ENCODE assay signal across 8 cellular contexts in the genomic region with DNA sequence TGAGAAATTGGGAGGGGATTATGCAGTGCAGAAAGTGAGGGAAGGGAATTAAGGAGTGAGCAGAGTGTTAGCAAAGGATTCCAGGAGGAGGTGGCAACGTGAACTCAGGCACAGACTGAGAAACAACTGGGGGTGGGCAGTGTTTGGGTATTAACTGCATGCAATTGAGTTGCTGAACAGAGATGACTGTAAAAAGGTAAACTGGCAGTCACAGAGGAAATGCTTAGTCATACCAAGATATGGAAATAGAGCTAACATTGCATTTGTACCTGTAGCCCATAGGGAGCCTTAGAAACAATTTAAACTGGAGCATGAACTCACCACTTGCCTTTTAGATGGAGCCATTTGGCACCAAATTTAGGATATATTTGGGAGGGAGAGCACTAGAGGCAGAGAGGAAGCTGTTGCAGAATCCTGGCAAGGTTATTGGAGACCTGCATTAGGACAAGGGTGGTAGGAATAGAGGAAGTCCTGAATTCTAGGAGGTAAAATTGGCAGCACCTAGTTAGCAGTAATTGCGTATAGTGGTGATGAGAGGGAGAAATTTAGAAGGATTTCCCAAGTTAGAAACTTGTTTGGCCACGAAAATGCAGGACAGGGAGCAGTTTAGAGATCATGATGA.
DNase-seq lines count a peak whose midpoint lies in the region; ATAC-seq and TF ChIP-seq lines count a peak whose summit lies in the region.

No MANE protein-coding gene starts in this region.

- H3K4me2 ChIP-seq in osteoblast (ENCODE audit: insufficient read depth, low read length) = no peak overlapping the region

- ATAC-seq in HG02678 (IDR thresholded peaks at IDR 0.05; ENCODE audit: unreplicated experiment) = peak; percentile 99
- peak; percentile 63 to 84 for ATAC-seq in natural killer cell treated with Interleukin-12 subunit alpha and Interleukin-12 subunit beta and Interleukin-15 and Interleukin-18, amount 100 ng/mL, for 72 hours

- no peaks in the 10 kb centered on the region for H3K27me3 ChIP-seq in Peyer's patch
- H3K27me3 ChIP-seq in osteoblast (ENCODE audit: insufficient read depth, low read length) = no peaks in the 10 kb centered on the region

- H3K9me3 ChIP-seq in Peyer's patch = no peaks in the 10 kb centered on the region
- H3K9me3 ChIP-seq in osteoblast (ENCODE audit: low read depth, low read length) = no peaks in the 10 kb centered on the region

- DNase-seq in activated CD4-positive, alpha-beta T cell treated with anti-CD3 and anti-CD28 coated beads, Interleukin-2, amount 10 ng/mL, durations not matched to agents 7 days and 5 days = peak; percentile 37
- no peak for DNase-seq in activated CD4-positive, alpha-beta T cell treated with anti-CD3 and anti-CD28 coated beads, Interleukin-2, amount 50 U/mL, for 1 hour
- DNase-seq in NB4 (ENCODE audit: low read depth) (peak; percentile 57), NCI-H2196 treated with DMSO at 0.1 percent for 48 hours (lab: John Stamatoyannopoulos, UW; ENCODE audit: unreplicated experiment) (no peak), Peyer's patch (no peak), osteoblast (ENCODE audit: insufficient read length, low spot score, missing footprints) (no peak)
- DNase-seq in natural killer cell treated with Interleukin-12 subunit alpha and Interleukin-12 subunit beta and Interleukin-15 and Interleukin-18, amount 100 ng/mL, for 72 hours (ENCODE audit: low spot score) = no peak

- no peaks in the 10 kb centered on the region for H3K79me2 ChIP-seq in osteoblast (ENCODE audit: insufficient read depth, low read length)

- H3K27me3 Mint-ChIP-seq in activated CD4-positive, alpha-beta T cell treated with anti-CD3 and anti-CD28 coated beads, Interleukin-2, amount 10 ng/mL, durations not matched to agents 7 days and 5 days = no peaks in the 10 kb centered on the region
- H3K27me3 Mint-ChIP-seq in natural killer cell treated with Interleukin-12 subunit alpha and Interleukin-12 subunit beta and Interleukin-15 and Interleukin-18, amount 100 ng/mL, for 72 hours = no peaks in the 10 kb centered on the region

- H3K36me3 Mint-ChIP-seq in activated CD4-positive, alpha-beta T cell treated with anti-CD3 and anti-CD28 coated beads, Interleukin-2, amount 10 ng/mL, durations not matched to agents 7 days and 5 days (ENCODE audit: low read depth) = no peaks in the 10 kb centered on the region
- H3K36me3 Mint-ChIP-seq in natural killer cell treated with Interleukin-12 subunit alpha and Interleukin-12 subunit beta and Interleukin-15 and Interleukin-18, amount 100 ng/mL, for 72 hours = no peaks in the 10 kb centered on the region

- no peaks in the 10 kb centered on the region for H3K9me3 Mint-ChIP-seq in activated CD4-positive, alpha-beta T cell treated with anti-CD3 and anti-CD28 coated beads, Interleukin-2, amount 10 ng/mL, durations not matched to agents 7 days and 5 days
- H3K9me3 Mint-ChIP-seq in natural killer cell treated with Interleukin-12 subunit alpha and Interleukin-12 subunit beta and Interleukin-15 and Interleukin-18, amount 100 ng/mL, for 72 hours = no peaks in the 10 kb centered on the region

- POLR2A ChIA-PET in activated CD4-positive, alpha-beta T cell treated with anti-CD3 and anti-CD28 coated beads, Interleukin-2, amount 10 ng/mL, durations not matched to agents 7 days and 5 days (lab: Charles Lee) = interaction anchor here (0.6 kb wide), 1 partner anchor 21 kb away, joined by 3 read pairs; no protein-coding TSS in a partner anchor

- H3K27ac Mint-ChIP-seq in activated CD4-positive, alpha-beta T cell treated with anti-CD3 and anti-CD28 coated beads, Interleukin-2, amount 10 ng/mL, durations not matched to agents 7 days and 5 days = no peak overlapping the region
- no peak overlapping the region for H3K27ac Mint-ChIP-seq in natural killer cell treated with Interleukin-12 subunit alpha and Interleukin-12 subunit beta and Interleukin-15 and Interleukin-18, amount 100 ng/mL, for 72 hours

- no peaks in the 10 kb centered on the region for H4K20me1 ChIP-seq in osteoblast (ENCODE audit: insufficient read depth, low read length)

- H3K4me3 Mint-ChIP-seq in activated CD4-positive, alpha-beta T cell treated with anti-CD3 and anti-CD28 coated beads, Interleukin-2, amount 10 ng/mL, durations not matched to agents 7 days and 5 days = no peak overlapping the region
- no peak overlapping the region for H3K4me3 Mint-ChIP-seq in natural killer cell treated with Interleukin-12 subunit alpha and Interleukin-12 subunit beta and Interleukin-15 and Interleukin-18, amount 100 ng/mL, for 72 hours

- peaks cover 27% of the 10 kb centered on the region for H3K4me1 Mint-ChIP-seq in activated CD4-positive, alpha-beta T cell treated with anti-CD3 and anti-CD28 coated beads, Interleukin-2, amount 10 ng/mL, durations not matched to agents 7 days and 5 days
- peaks cover 22 to 26% of the 10 kb centered on the region in 2 donors for H3K4me1 Mint-ChIP-seq in natural killer cell treated with Interleukin-12 subunit alpha and Interleukin-12 subunit beta and Interleukin-15 and Interleukin-18, amount 100 ng/mL, for 72 hours (ENCODE audit: low read depth in 2 of 2)

- no peak for TF ChIP-seq POLR2A in NB4 (IDR thresholded peaks at IDR 0.05; ENCODE audit: extremely low read depth, insufficient read length)
- TF ChIP-seq POLR2A in Peyer's patch (IDR thresholded peaks at IDR 0.05) = no peak

- H2AFZ ChIP-seq in osteoblast (ENCODE audit: low read length) = no peak overlapping the region

- H3K4me3 ChIP-seq in NB4 (ENCODE audit: low read depth, low read length) (no peak overlapping the region), Peyer's patch (no peak overlapping the region), osteoblast (ENCODE audit: insufficient read depth, low read length) (no peak overlapping the region)

- CTCF ChIA-PET in activated CD4-positive, alpha-beta T cell treated with anti-CD3 and anti-CD28 coated beads, Interleukin-2, amount 10 ng/mL, durations not matched to agents 7 days and 5 days (lab: Charles Lee) = interaction anchor here (0.6 to 1.6 kb wide), 5 partner anchors 13 to 384 kb away, joined by 3 to 6 read pairs (median 4); partner anchors contain the start of genes BRCA2 and ZAR1L

- H3K4me1 ChIP-seq in Peyer's patch = peaks cover 0 to 17% (median 2%) of the 10 kb centered on the region in 4 donors
- H3K4me1 ChIP-seq in osteoblast (ENCODE audit: insufficient read depth, low read length) = no peaks in the 10 kb centered on the region

- no peaks in the 10 kb centered on the region for H3K36me3 ChIP-seq in Peyer's patch
- no peaks in the 10 kb centered on the region for H3K36me3 ChIP-seq in osteoblast (ENCODE audit: insufficient read depth, low read length)

- no peak overlapping the region for H3K27ac ChIP-seq in Peyer's patch
- no peak overlapping the region for H3K27ac ChIP-seq in osteoblast (ENCODE audit: low read depth, low read length)

- TF ChIP-seq CTCF in NB4 (IDR thresholded peaks at IDR 0.05; ENCODE audit: low read depth, low read length) = no peak
- TF ChIP-seq CTCF in Peyer's patch (IDR thresholded peaks at IDR 0.05) = no peak
- no peak for TF ChIP-seq CTCF in osteoblast (IDR thresholded peaks at IDR 0.05; ENCODE audit: extremely low read depth, low read depth, low read length)

Comparison
In these comparisons a context has a peak if more than half of its experiments do, and no peak if none do; other contexts are left out.
1. DNase-seq: peak in activated CD4-positive, alpha-beta T cell treated with anti-CD3 and anti-CD28 coated beads, Interleukin-2, amount 10 ng/mL, durations not matched to agents 7 days and 5 days (single experiment) and NB4 (single experiment); none in activated CD4-positive, alpha-beta T cell treated with anti-CD3 and anti-CD28 coated beads, Interleukin-2, amount 50 U/mL, for 1 hour (single experiment), natural killer cell treated with Interleukin-12 subunit alpha and Interleukin-12 subunit beta and Interleukin-15 and Interleukin-18, amount 100 ng/mL, for 72 hours (single experiment), NCI-H2196 treated with DMSO at 0.1 percent for 48 hours (single experiment), Peyer's patch (0 of 3) and osteoblast (single experiment).